In genomic region chr12:89566615-89567014, GRCh38 we compare ENCODE assay signal across 13 cellular contexts. TPM values are rescaled to one million over a fixed set of nuclear protein-coding genes. Genes with fewer than 3 reads are reported as not detected.
DNase-seq lines count a peak whose midpoint lies in the region; ATAC-seq, FAIRE-seq and TF ChIP-seq lines count a peak whose summit lies in the region.
"Had no signal": no experiment of that assay in that cellular context is flagged by ENCODE, and none has a peak within 500 bp of the region (broad histone marks: within the 10 kb centered on the region; RNA-seq: fewer than 3 reads in every experiment).

No MANE protein-coding gene starts in this region.

- in situ Hi-C loops in GM23248 (cut with MboI): no loop called here

- H3K36me3 Mint-ChIP-seq in progenitor cell of endocrine pancreas (ENCODE audit: insufficient read depth): no peaks in the 10 kb centered on the region
- H3K36me3 Mint-ChIP-seq in endothelial cell (ENCODE audit: low read depth, unreplicated experiment): no peaks in the 10 kb centered on the region

- H3K4me3 ChIP-seq in GM23248 (no peak overlapping the region), keratinocyte (ENCODE audit: control insufficient read depth in 2 of 3, extremely low read depth in 1 of 3, insufficient read depth in 2 of 3, low read depth in 1 of 3, low read length in 3 of 3) (no peak overlapping the region)
- H3K4me3 ChIP-seq: gastrocnemius medialis, skin epidermis had no signal

- H3K9me1 ChIP-seq in keratinocyte (ENCODE audit: control insufficient read depth, extremely low read depth, insufficient read depth, low read length): no peaks in the 10 kb centered on the region

- no peak for TF ChIP-seq CTCF in keratinocyte (optimal IDR thresholded peaks at IDR 0.05 in 1 of 3, IDR thresholded peaks at IDR 0.05 in 1 of 3, conservative IDR thresholded peaks at IDR 0.05 in 1 of 3; ENCODE audit: extremely low read depth in 1 of 3, insufficient read depth in 2 of 3, low read length in 3 of 3)
- no peak for TF ChIP-seq CTCF in progenitor cell of endocrine pancreas (IDR thresholded peaks at IDR 0.05; ENCODE audit: unreplicated experiment)
- no peak for TF ChIP-seq CTCF in endothelial cell (IDR thresholded peaks at IDR 0.05; ENCODE audit: unreplicated experiment)

- no peak overlapping the region for H3K4me3 Mint-ChIP-seq in progenitor cell of endocrine pancreas (ENCODE audit: low read depth)
- H3K4me3 Mint-ChIP-seq in endothelial cell (ENCODE audit: unreplicated experiment): no peak overlapping the region
- H3K4me3 Mint-ChIP-seq: naive thymus-derived CD8-positive, alpha-beta T cell had no signal

- intact Hi-C loops in posterior vena cava (cut with DNase I): no loop called here

- H3K36me3 ChIP-seq in GM23248 (ENCODE audit: low read depth): no peaks in the 10 kb centered on the region
- no peaks in the 10 kb centered on the region for H3K36me3 ChIP-seq in keratinocyte (ENCODE audit: control insufficient read depth in 2 of 2, extremely low read depth in 1 of 2, insufficient read depth in 2 of 2, low read length in 2 of 2)
- H3K36me3 ChIP-seq: gastrocnemius medialis had no signal

- no peaks in the 10 kb centered on the region for H3K9me2 ChIP-seq in GM23248 (ENCODE audit: insufficient read depth)

- H3K4me1 Mint-ChIP-seq in progenitor cell of endocrine pancreas (ENCODE audit: low read depth) (peaks cover 28% of the 10 kb centered on the region), endothelial cell (ENCODE audit: unreplicated experiment) (no peaks in the 10 kb centered on the region)

- peak; percentile 34 for FAIRE-seq in keratinocyte (lab: Jason Lieb, UNC)
- FAIRE-seq: islet of Langerhans had no signal

- H3K79me2 ChIP-seq in GM23248 (ENCODE audit: insufficient read depth) (no peaks in the 10 kb centered on the region), keratinocyte (ENCODE audit: control insufficient read depth, insufficient read depth, low read length) (no peaks in the 10 kb centered on the region)

- no peak overlapping the region for H3K27ac ChIP-seq in GM23248
- H3K27ac ChIP-seq in keratinocyte (ENCODE audit: control insufficient read depth, insufficient read depth, low read length): no peak overlapping the region
- H3K27ac ChIP-seq: C4-2B, gastrocnemius medialis had no signal

- H3K9me3 ChIP-seq in GM23248 (ENCODE audit: low read depth) (no peaks in the 10 kb centered on the region), keratinocyte (ENCODE audit: control insufficient read depth, low read depth, low read length) (no peaks in the 10 kb centered on the region)
- H3K9me3 ChIP-seq: gastrocnemius medialis had no signal

- DNase-seq in GM03348 (ENCODE audit: low spot score): peak; percentile 13
- peak; percentile 77 for DNase-seq in GM23248
- DNase-seq in amniotic epithelial cell (ENCODE audit: low read depth): peak; percentile 95
- DNase-seq in keratinocyte (ENCODE audit: low read depth, low spot score): peak; percentile 15
- DNase-seq in progenitor cell of endocrine pancreas (ENCODE audit: low spot score, unreplicated experiment): no peak
- no peak for DNase-seq in posterior vena cava (ENCODE audit: low spot score)
- no peak for DNase-seq in endothelial cell (ENCODE audit: low spot score)
- DNase-seq: gastrocnemius medialis; naive thymus-derived CD8-positive, alpha-beta T cell had no signal

- H3K27ac Mint-ChIP-seq in progenitor cell of endocrine pancreas (no peak overlapping the region), endothelial cell (ENCODE audit: unreplicated experiment) (no peak overlapping the region)
- H3K27ac Mint-ChIP-seq: naive thymus-derived CD8-positive, alpha-beta T cell had no signal

- peaks cover 19% of the 10 kb centered on the region for H3F3A ChIP-seq in GM23248 (ENCODE audit: insufficient read depth)

- H3K4me2 ChIP-seq in GM23248 (ENCODE audit: unreplicated experiment) (no peak overlapping the region), keratinocyte (ENCODE audit: control insufficient read depth, extremely low read depth, insufficient read depth, low read depth, low read length) (no peak overlapping the region)

- H3K27me3 Mint-ChIP-seq in progenitor cell of endocrine pancreas (no peaks in the 10 kb centered on the region), endothelial cell (ENCODE audit: unreplicated experiment) (peaks cover 2% of the 10 kb centered on the region)

- H3K27me3 ChIP-seq in GM23248 (replicated peaks; ENCODE audit: insufficient read depth): no peaks in the 10 kb centered on the region
- H3K27me3 ChIP-seq in keratinocyte (ENCODE audit: control insufficient read depth, extremely low read depth, insufficient read depth, low read length): no peaks in the 10 kb centered on the region
- H3K27me3 ChIP-seq: gastrocnemius medialis had no signal

- no peak for ATAC-seq in HG02938 (IDR thresholded peaks at IDR 0.05; ENCODE audit: unreplicated experiment)
- ATAC-seq: gastrocnemius medialis; naive thymus-derived CD8-positive, alpha-beta T cell had no signal

- no peaks in the 10 kb centered on the region for H3K9me3 Mint-ChIP-seq in progenitor cell of endocrine pancreas (ENCODE audit: low read depth)
- H3K9me3 Mint-ChIP-seq in endothelial cell (ENCODE audit: unreplicated experiment): peaks cover 3% of the 10 kb centered on the region
- H3K9me3 Mint-ChIP-seq: naive thymus-derived CD8-positive, alpha-beta T cell had no signal

- no peak overlapping the region for H2AFZ ChIP-seq in GM23248
- H2AFZ ChIP-seq in keratinocyte (ENCODE audit: control insufficient read depth, low read length): no peak overlapping the region

- dilution Hi-C loops in keratinocyte (cut with MboI; ENCODE audit: extremely low pct_ligation_motif_present, low sequenced_read_pairs): no loop called here

- H3K4me1 ChIP-seq in GM23248 (ENCODE audit: insufficient read depth) (peaks cover 17% of the 10 kb centered on the region), keratinocyte (ENCODE audit: control insufficient read depth, extremely low read depth, insufficient read depth, low read length) (peaks cover 18% of the 10 kb centered on the region)
- H3K4me1 ChIP-seq: gastrocnemius medialis had no signal

- H4K20me1 ChIP-seq in GM23248 (ENCODE audit: insufficient read depth): no peaks in the 10 kb centered on the region
- H4K20me1 ChIP-seq in keratinocyte (ENCODE audit: control insufficient read depth, extremely low read depth, insufficient read depth, low read length): no peaks in the 10 kb centered on the region

- H3K9ac ChIP-seq in GM23248: no peak overlapping the region
- H3K9ac ChIP-seq in keratinocyte (ENCODE audit: control insufficient read depth, extremely low read depth, insufficient read depth, low read length): no peak overlapping the region

RNA-seq across cellular contexts. Expression of gene POC1B, which starts 40.8 kb away (rescaled TPM):
- total RNA-seq in GM23248 (2014; rRNA removed; shearing (Covaris generic)): 8.3 and 16.8 TPM in 2 replicates
- polyA plus RNA-seq in GM23248 (2016; fragmentation: Nextera tagmentation; extraction: Ambion mirVana) (14.5 and 15.0 TPM in 2 replicates), keratinocyte (11.9 to 16.4 TPM (median 15.4 TPM) in 3 replicates)
- 22.2 TPM for polyA plus RNA-seq in keratinocyte (2011; ENCODE audit: low read depth)
- polyA plus RNA-seq in keratinocyte (2011; cell fraction: cytosol; rRNA removed): 11.9 and 29.2 TPM in 2 replicates
- 11.5 and 14.3 TPM in 2 replicates for polyA plus RNA-seq in keratinocyte (2011; cell fraction: nucleus; rRNA removed)
- 10.2 and 11.4 TPM in 2 replicates for polyA plus RNA-seq in keratinocyte (2012; ENCODE audit: low replicate concordance)
- 14.8 to 30.6 TPM (median 18.5 TPM) in 3 replicates for polyA minus RNA-seq in keratinocyte
- 11.7 TPM for polyA minus RNA-seq in keratinocyte (2011; cell fraction: cytosol; rRNA and poly(A)+ RNA removed)
- polyA minus RNA-seq in keratinocyte (2011; cell fraction: nucleus; rRNA and poly(A)+ RNA removed): 14.1 and 31.4 TPM in 2 replicates
- total RNA-seq in progenitor cell of endocrine pancreas (32.0 and 34.4 TPM in 2 replicates), posterior vena cava (10 to 100 TPM; 12.3 to 22.1 TPM), endothelial cell (ENCODE audit: unreplicated experiment) (22.7 TPM)

RNA-seq across cellular contexts. Expression of gene GALNT4, which starts 42.0 kb away (rescaled TPM):
- total RNA-seq in GM23248 (2014; rRNA removed; shearing (Covaris generic)): 6.4 and 10.6 TPM in 2 replicates
- polyA plus RNA-seq in GM23248 (2016; fragmentation: Nextera tagmentation; extraction: Ambion mirVana) (6.4 and 7.3 TPM in 2 replicates), keratinocyte (1.9 to 3.7 TPM (median 3.4 TPM) in 3 replicates)
- 0.76 TPM for polyA plus RNA-seq in keratinocyte (2011; ENCODE audit: low read depth)
- polyA plus RNA-seq in keratinocyte (2011; cell fraction: cytosol; rRNA removed): 0.69 and 1.0 TPM in 2 replicates
- polyA plus RNA-seq in keratinocyte (2011; cell fraction: nucleus; rRNA removed): 4.0 and 5.1 TPM in 2 replicates
- polyA plus RNA-seq in keratinocyte (2012; ENCODE audit: low replicate concordance): 1.2 and 4.0 TPM in 2 replicates
- polyA minus RNA-seq in keratinocyte: 0.36 to 3.5 TPM (median 1.8 TPM) in 3 replicates
- polyA minus RNA-seq in keratinocyte (2011; cell fraction: cytosol; rRNA and poly(A)+ RNA removed): 1.5 TPM
- polyA minus RNA-seq in keratinocyte (2011; cell fraction: nucleus; rRNA and poly(A)+ RNA removed): 4.0 and 9.9 TPM in 2 replicates
- total RNA-seq in progenitor cell of endocrine pancreas (25.7 and 27.9 TPM in 2 replicates), posterior vena cava (1 to 10 TPM; 5.4 to 6.2 TPM), endothelial cell (ENCODE audit: unreplicated experiment) (5.7 TPM)

Comparison
In these comparisons a context has a peak if more than half of its experiments do, and no peak if none do; other contexts are left out.
1. DNase-seq: peak in GM03348 (single experiment), GM23248 (single experiment), amniotic epithelial cell (single experiment) and keratinocyte (single experiment); none in progenitor cell of endocrine pancreas (single experiment), posterior vena cava (single experiment) and endothelial cell (single experiment).